In genomic region chr4:153571006-153571545, GRCh38 we compare ENCODE assay signal across 18 cellular contexts.
DNase-seq lines count a peak whose midpoint lies in the region; ATAC-seq, FAIRE-seq and TF ChIP-seq lines count a peak whose summit lies in the region.
"Had no signal": no experiment of that assay in that cellular context is flagged by ENCODE, and none has a peak within 500 bp of the region (broad histone marks: within the 10 kb centered on the region; RNA-seq: fewer than 3 reads in every experiment).

No MANE protein-coding gene starts in this region.

- H3K27ac Mint-ChIP-seq in activated CD4-positive, alpha-beta T cell treated with anti-CD3 and anti-CD28 coated beads, Interleukin-2, amount 10 ng/mL, durations not matched to agents 7 days and 5 days: peak overlapping the region; percentile 69

- H3K4me3 ChIP-seq in OCI-LY1 (ENCODE audit: low read depth, low read length, poor library complexity, severe bottlenecking): no peak overlapping the region
- H3K4me3 ChIP-seq in endothelial cell of umbilical vein (replicated peaks in 1 of 3; ENCODE audit: insufficient read depth in 1 of 3, low read depth in 1 of 3, low read length in 3 of 3): no peak overlapping the region
- H3K4me3 ChIP-seq in psoas muscle: no peak overlapping the region
- H3K4me3 ChIP-seq: gastroesophageal sphincter, PC-9, sigmoid colon had no signal

- no peaks in the 10 kb centered on the region for H3K9me2 ChIP-seq in OCI-LY1 (ENCODE audit: low read depth, low read length)

- peaks cover 37% of the 10 kb centered on the region for H3K79me2 ChIP-seq in OCI-LY1 (ENCODE audit: insufficient read depth, low read length)
- H3K79me2 ChIP-seq in endothelial cell of umbilical vein (ENCODE audit: control insufficient read depth, insufficient read depth, low read length): no peaks in the 10 kb centered on the region

- BruUV-seq in endothelial cell of umbilical vein (replicated peaks; lab: Mats Ljungman, UMichigan): no TSS peak

- H3K9me3 Mint-ChIP-seq in activated CD4-positive, alpha-beta T cell treated with anti-CD3 and anti-CD28 coated beads, Interleukin-2, amount 10 ng/mL, durations not matched to agents 7 days and 5 days: no peaks in the 10 kb centered on the region

- H4K20me1 ChIP-seq in OCI-LY1 (ENCODE audit: insufficient read depth, low read length) (0 out of 2 replicates have a peak, but pooled peaks cover 2% of the 10 kb centered on the region), endothelial cell of umbilical vein (replicated peaks; ENCODE audit: control insufficient read depth, extremely low read depth, insufficient read depth, low read length) (no peaks in the 10 kb centered on the region)

- no peak for TF ChIP-seq POLR2A in endothelial cell of umbilical vein (IDR thresholded peaks at IDR 0.05; ENCODE audit: low read depth, low read length)

- peak; percentile 12 for FAIRE-seq in endothelial cell of umbilical vein (lab: Jason Lieb, UNC)
- FAIRE-seq: A204.1, G401.6 had no signal

- H3K9ac ChIP-seq in OCI-LY1 (ENCODE audit: low read length) (no peak overlapping the region), endothelial cell of umbilical vein (replicated peaks; ENCODE audit: extremely low read depth, insufficient read depth, low read length) (no peak overlapping the region)

- H3K9me3 ChIP-seq in OCI-LY1 (ENCODE audit: low read length): no peaks in the 10 kb centered on the region
- H3K9me3 ChIP-seq in endothelial cell of umbilical vein (replicated peaks; ENCODE audit: control insufficient read depth, insufficient read depth, low read length): no peaks in the 10 kb centered on the region
- no peaks in the 10 kb centered on the region for H3K9me3 ChIP-seq in psoas muscle
- H3K9me3 ChIP-seq: gastroesophageal sphincter, sigmoid colon had no signal

- DNase-seq in activated CD4-positive, alpha-beta T cell treated with anti-CD3 and anti-CD28 coated beads, Interleukin-2, amount 10 ng/mL, durations not matched to agents 7 days and 5 days: no peak
- no peak for DNase-seq in activated CD4-positive, alpha-beta T cell treated with anti-CD3 and anti-CD28 coated beads for 4 hours
- DNase-seq in endothelial cell of umbilical vein (ENCODE audit: low read depth, low spot score): no peak
- no peak for DNase-seq in psoas muscle
- no peak for DNase-seq in COLO668 (lab: John Stamatoyannopoulos, UW; ENCODE audit: unreplicated experiment)
- no peak for DNase-seq in SW 1271 (lab: John Stamatoyannopoulos, UW)
- no peak for DNase-seq in retina
- DNase-seq: caudate nucleus, H7, NCI-H187 treated with DMSO at 0.1 percent for 48 hours, NCI-H510A, sigmoid colon had no signal

- H3K36me3 ChIP-seq in OCI-LY1 (ENCODE audit: insufficient read depth, low read length) (peaks cover 86% of the 10 kb centered on the region), endothelial cell of umbilical vein (ENCODE audit: control insufficient read depth in 2 of 2, extremely low read depth in 1 of 2, insufficient read depth in 2 of 2, low read length in 2 of 2) (no peaks in the 10 kb centered on the region), psoas muscle (ENCODE audit: insufficient read depth in 1 of 2, low read depth in 1 of 2) (no peaks in the 10 kb centered on the region)
- H3K36me3 ChIP-seq: gastroesophageal sphincter, sigmoid colon had no signal

- H3K27me3 Mint-ChIP-seq in activated CD4-positive, alpha-beta T cell treated with anti-CD3 and anti-CD28 coated beads, Interleukin-2, amount 10 ng/mL, durations not matched to agents 7 days and 5 days: no peaks in the 10 kb centered on the region

- no peak overlapping the region for H3K4me3 Mint-ChIP-seq in activated CD4-positive, alpha-beta T cell treated with anti-CD3 and anti-CD28 coated beads, Interleukin-2, amount 10 ng/mL, durations not matched to agents 7 days and 5 days

- H3K9me1 ChIP-seq in endothelial cell of umbilical vein (replicated peaks; ENCODE audit: control insufficient read depth, extremely low read depth, insufficient read depth, low read length): no peaks in the 10 kb centered on the region

- H3K27ac ChIP-seq in OCI-LY1 (ENCODE audit: low read depth, low read length, poor library complexity, severe bottlenecking): peak overlapping the region; percentile 79
- H3K27ac ChIP-seq in endothelial cell of umbilical vein (ENCODE audit: insufficient read depth, low read depth, low read length): no peak overlapping the region
- H3K27ac ChIP-seq in psoas muscle: peak overlapping the region; percentile 92
- H3K27ac ChIP-seq: gastroesophageal sphincter, PC-9, sigmoid colon, VCaP had no signal

- H3K27me3 ChIP-seq in OCI-LY1 (ENCODE audit: insufficient read depth, low read length): no peaks in the 10 kb centered on the region
- no peaks in the 10 kb centered on the region for H3K27me3 ChIP-seq in endothelial cell of umbilical vein (ENCODE audit: control insufficient read depth in 2 of 2, insufficient read depth in 2 of 2, low read length in 2 of 2)
- H3K27me3 ChIP-seq in psoas muscle (ENCODE audit: insufficient read depth in 3 of 3, low read length in 2 of 3): no peaks in the 10 kb centered on the region
- H3K27me3 ChIP-seq: gastroesophageal sphincter, sigmoid colon had no signal

- no peak overlapping the region for H2AFZ ChIP-seq in OCI-LY1 (ENCODE audit: low read length)
- no peak overlapping the region for H2AFZ ChIP-seq in endothelial cell of umbilical vein (ENCODE audit: low read depth, low read length)
- H2AFZ ChIP-seq: PC-9 had no signal

- H3K36me3 Mint-ChIP-seq in activated CD4-positive, alpha-beta T cell treated with anti-CD3 and anti-CD28 coated beads, Interleukin-2, amount 10 ng/mL, durations not matched to agents 7 days and 5 days (ENCODE audit: low read depth): peaks cover 44% of the 10 kb centered on the region

- 91 to 94% (median 93%) methylated on average over 4 of the region's 4 CpGs for WGBS in psoas muscle, 3 donors

- intact Hi-C loops in endothelial cell of umbilical vein (cut with micrococcal nuclease): no loop called here
- intact Hi-C loops in psoas muscle (cut with DNase I): loop anchor here in 1 of 2 donors (10.0 kb wide), 1 partner anchor 136 kb away; no protein-coding TSS in a partner anchor

- POLR2A ChIA-PET in activated CD4-positive, alpha-beta T cell treated with anti-CD3 and anti-CD28 coated beads, Interleukin-2, amount 10 ng/mL, durations not matched to agents 7 days and 5 days (lab: Charles Lee): no interaction called here
- POLR2A ChIA-PET in endothelial cell of umbilical vein (lab: Charles Lee): no interaction called here

- H3K4me1 ChIP-seq in OCI-LY1 (ENCODE audit: insufficient read depth, low read length, severe bottlenecking) (peaks cover 97% of the 10 kb centered on the region), endothelial cell of umbilical vein (ENCODE audit: control insufficient read depth, extremely low read depth, insufficient read depth, low read length) (peaks cover 2% of the 10 kb centered on the region), psoas muscle (peaks cover 58% of the 10 kb centered on the region)

- H3K4me2 ChIP-seq in OCI-LY1 (ENCODE audit: low read length) (0 out of 2 replicates have a peak overlapping the region, but pooled peaks have one; percentile 7), endothelial cell of umbilical vein (ENCODE audit: insufficient read depth, low read length) (no peak overlapping the region)
- H3K4me2 ChIP-seq: PC-9 had no signal

- dilution Hi-C loops in endothelial cell of umbilical vein (cut with MboI; ENCODE audit: extremely low pct_ligation_motif_present, low sequenced_read_pairs): no loop called here

- TF ChIP-seq CTCF in OCI-LY1 (IDR thresholded peaks at IDR 0.05; ENCODE audit: low read length) (no peak), endothelial cell of umbilical vein (IDR thresholded peaks at IDR 0.05; ENCODE audit: extremely low read depth in 1 of 2, insufficient read depth in 1 of 2, low read depth in 1 of 2, low read length in 2 of 2) (no peak), psoas muscle (IDR thresholded peaks at IDR 0.05) (no peak)

- H3K4me1 Mint-ChIP-seq in activated CD4-positive, alpha-beta T cell treated with anti-CD3 and anti-CD28 coated beads, Interleukin-2, amount 10 ng/mL, durations not matched to agents 7 days and 5 days: peaks cover 77% of the 10 kb centered on the region

- H3F3A ChIP-seq in OCI-LY1 (ENCODE audit: insufficient read depth, low read length): peaks cover 13% of the 10 kb centered on the region; the same call in 1 of the 2 replicates

- CTCF ChIA-PET in activated CD4-positive, alpha-beta T cell treated with anti-CD3 and anti-CD28 coated beads, Interleukin-2, amount 10 ng/mL, durations not matched to agents 7 days and 5 days (lab: Charles Lee): interaction anchor here (0.9 to 1.4 kb wide), 5 partner anchors 30 to 414 kb away, joined by 3 to 7 read pairs (median 4); no protein-coding TSS in a partner anchor
- CTCF ChIA-PET in endothelial cell of umbilical vein (lab: Charles Lee): interaction anchor here (1.1 to 2.0 kb wide), 4 partner anchors 105 to 428 kb away, joined by 4 to 10 read pairs (median 5); partner anchors contain the start of gene TMEM131L

- no peak for ATAC-seq in psoas muscle
- ATAC-seq: gastroesophageal sphincter had no signal

TF ChIP-seq in endothelial cell of umbilical vein, 7 proteins besides CTCF, POLR2A, EP300 and RAD21:
- TF ChIP-seq POLR2AphosphoS5 (IDR thresholded peaks at IDR 0.05; ENCODE audit: insufficient read depth, low read depth, low read length) (no peak), GATA2 (IDR thresholded peaks at IDR 0.05; ENCODE audit: insufficient read depth, insufficient read length, low read depth, low read length) (no peak), MYC (IDR thresholded peaks at IDR 0.05; ENCODE audit: low read depth, low read length) (no peak), EZH2 (IDR thresholded peaks at IDR 0.05; ENCODE audit: borderline replicate concordance, low read depth, low read length, severe bottlenecking) (no peak), FOS (IDR thresholded peaks at IDR 0.05; ENCODE audit: borderline replicate concordance, insufficient read depth, low read length) (no peak), JUN (IDR thresholded peaks at IDR 0.05; ENCODE audit: borderline replicate concordance, insufficient read depth, insufficient read length, low read depth) (no peak), MAX (IDR thresholded peaks at IDR 0.05; ENCODE audit: insufficient read depth, insufficient read length) (no peak)
